In the genomic region with DNA sequence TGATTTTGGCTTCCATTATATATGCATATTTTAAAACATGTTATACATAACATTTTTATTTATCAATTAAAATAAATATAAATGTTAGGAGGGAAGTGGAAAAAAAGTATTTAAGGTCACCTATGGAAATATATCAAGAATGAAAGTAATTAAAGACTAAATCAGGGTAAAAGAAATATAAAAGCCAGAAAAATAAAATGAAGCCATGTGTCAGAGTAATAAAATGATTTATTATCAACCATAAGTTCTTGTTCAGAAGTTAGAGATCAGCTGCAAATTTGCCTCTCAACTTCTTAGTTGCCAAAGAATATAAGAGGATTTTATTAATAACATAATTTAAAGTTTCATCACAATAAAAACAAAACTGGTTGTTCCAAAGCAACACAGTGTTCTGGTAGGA, we compare ENCODE assay signal across 26 cellular contexts.
DNase-seq lines count a peak whose midpoint lies in the region; ATAC-seq, FAIRE-seq and TF ChIP-seq lines count a peak whose summit lies in the region.
"Had no signal": no experiment of that assay in that cellular context is flagged by ENCODE, and none has a peak within 500 bp of the region (broad histone marks: within the 10 kb centered on the region; RNA-seq: fewer than 3 reads in every experiment).

No MANE protein-coding gene starts in this region.

- H3F3A ChIP-seq in GM23338 (replicated peaks; ENCODE audit: low read depth) (no peaks in the 10 kb centered on the region), neural progenitor cell (ENCODE audit: low read depth) (no peaks in the 10 kb centered on the region)

- 0 out of 2 replicates have a peak overlapping the region, but pooled peaks have one; percentile 71 for H3K27ac Mint-ChIP-seq in GM23338
- H3K27ac Mint-ChIP-seq in neural progenitor cell, result no peak overlapping the region
- H3K27ac Mint-ChIP-seq in activated naive CD8-positive, alpha-beta T cell treated with anti-CD3 and anti-CD28 coated beads, Interleukin-2, amount 50 U/mL, for 24 hours, result no peak overlapping the region
- H3K27ac Mint-ChIP-seq: B cell; CD8-positive, alpha-beta T cell; H9 had no signal

- H3K9ac ChIP-seq in K562 (ENCODE audit: insufficient read depth in 1 of 2, low read depth in 2 of 2, low read length in 2 of 2) (no peak overlapping the region; a peak in 1 of 4 replicates), neural progenitor cell (no peak overlapping the region)

- H3K27me3 ChIP-seq in GM23338 (ENCODE audit: insufficient read depth) (no peaks in the 10 kb centered on the region), K562 (ENCODE audit: control insufficient read depth in 2 of 2, insufficient read depth in 2 of 2, low read length in 2 of 2) (no peaks in the 10 kb centered on the region), sigmoid colon (no peaks in the 10 kb centered on the region), neural progenitor cell (no peaks in the 10 kb centered on the region)
- H3K27me3 ChIP-seq: SJSA1 had no signal

- H3K9me3 Mint-ChIP-seq in GM23338 (no peaks in the 10 kb centered on the region), neural progenitor cell (no peaks in the 10 kb centered on the region)
- H3K9me3 Mint-ChIP-seq in activated naive CD8-positive, alpha-beta T cell treated with anti-CD3 and anti-CD28 coated beads, Interleukin-2, amount 50 U/mL, for 24 hours, result no peaks in the 10 kb centered on the region
- H3K9me3 Mint-ChIP-seq: CD8-positive, alpha-beta T cell; H9 had no signal

- DNase-seq in GM23338 (ENCODE audit: low spot score) (no peak), K562 (ENCODE audit: extremely low read depth in 1 of 4, low spot score in 3 of 4) (no peak), sigmoid colon (no peak), neural progenitor cell (ENCODE audit: low spot score) (no peak), SKM-1 (lab: John Stamatoyannopoulos, UW; ENCODE audit: unreplicated experiment) (no peak), GF-D8 (lab: John Stamatoyannopoulos, UW) (no peak)
- DNase-seq in activated naive CD8-positive, alpha-beta T cell treated with anti-CD3 and anti-CD28 coated beads, Interleukin-2, amount 50 U/mL, for 24 hours, result no peak
- DNase-seq: Caco-2; CD8-positive, alpha-beta T cell; GDM1; H9; KBM-7; MV-4-11; NCI-H146; NCI-H2029; NCI-H446; NCI-H524 treated with DMSO at 0.1 percent for 48 hours; NCI-H82; NK-92 treated with Interleukin-12 subunit alpha and Interleukin-12 subunit beta, amount 100 ng/mL, for 24 hours; PC-3 had no signal

- TF ChIP-seq POLR2A in K562 (conservative IDR thresholded peaks at IDR 0.05), result no peak
- no peak for TF ChIP-seq POLR2A in sigmoid colon (IDR thresholded peaks at IDR 0.05)

- FAIRE-seq in G401.6 (lab: Jason Lieb, UNC) (peak; percentile 6), K562 (lab: Jason Lieb, UNC) (no peak)
- FAIRE-seq: GM12891, HepG2 had no signal

- TF ChIP-seq EP300 in K562 (IDR thresholded peaks at IDR 0.05; ENCODE audit: low read length), result no peak
- no peak for TF ChIP-seq EP300 in sigmoid colon (IDR thresholded peaks at IDR 0.05)

- no peaks in the 10 kb centered on the region for H3K36me3 ChIP-seq in GM23338 (ENCODE audit: insufficient read depth)
- no peaks in the 10 kb centered on the region for H3K36me3 ChIP-seq in K562 (ENCODE audit: control insufficient read depth, insufficient read depth, low read length)
- H3K36me3 ChIP-seq in sigmoid colon, result no peaks in the 10 kb centered on the region
- no peaks in the 10 kb centered on the region for H3K36me3 ChIP-seq in neural progenitor cell

- H2AFZ ChIP-seq in GM23338 (no peak overlapping the region), K562 (ENCODE audit: low read depth, low read length) (no peak overlapping the region; the same call in 1 of the 2 replicates), neural progenitor cell (replicated peaks) (no peak overlapping the region)

- BruUV-seq in K562 (replicated peaks; lab: Mats Ljungman, UMichigan), result no TSS peak

- H3K36me3 Mint-ChIP-seq in GM23338 (ENCODE audit: low read depth), result no peaks in the 10 kb centered on the region
- no peaks in the 10 kb centered on the region for H3K36me3 Mint-ChIP-seq in neural progenitor cell
- H3K36me3 Mint-ChIP-seq in activated naive CD8-positive, alpha-beta T cell treated with anti-CD3 and anti-CD28 coated beads, Interleukin-2, amount 50 U/mL, for 24 hours (ENCODE audit: low read depth), result peaks cover 6% of the 10 kb centered on the region

- no peaks in the 10 kb centered on the region for H3K9me2 ChIP-seq in GM23338 (ENCODE audit: insufficient read depth)

- peaks cover 1% of the 10 kb centered on the region for H3K27me3 Mint-ChIP-seq in GM23338 (ENCODE audit: insufficient read depth, low read depth, poor library complexity)
- no peaks in the 10 kb centered on the region for H3K27me3 Mint-ChIP-seq in neural progenitor cell (ENCODE audit: insufficient read depth, low read depth)
- no peaks in the 10 kb centered on the region for H3K27me3 Mint-ChIP-seq in activated naive CD8-positive, alpha-beta T cell treated with anti-CD3 and anti-CD28 coated beads, Interleukin-2, amount 50 U/mL, for 24 hours
- H3K27me3 Mint-ChIP-seq: B cell had no signal

- no peak for ATAC-seq in GM23338
- ATAC-seq in K562, result no peak
- ATAC-seq in activated naive CD8-positive, alpha-beta T cell treated with anti-CD3 and anti-CD28 coated beads, Interleukin-2, amount 50 U/mL, for 24 hours, result no peak
- ATAC-seq: CD8-positive, alpha-beta T cell; HepG2 had no signal

- no peaks in the 10 kb centered on the region for H3K79me2 ChIP-seq in GM23338 (replicated peaks; ENCODE audit: insufficient read depth)
- H3K79me2 ChIP-seq in K562 (ENCODE audit: control insufficient read depth, insufficient read depth, low read length), result no peaks in the 10 kb centered on the region
- H3K79me2 ChIP-seq in neural progenitor cell (ENCODE audit: low read depth), result no peaks in the 10 kb centered on the region

- CTCF ChIA-PET in K562 (lab: Yijun Ruan, JAX; ENCODE audit: low intra/inter-chr PET ratio), result no interaction called here

- no peaks in the 10 kb centered on the region for H4K20me1 ChIP-seq in GM23338 (replicated peaks; ENCODE audit: insufficient read depth)
- no peaks in the 10 kb centered on the region for H4K20me1 ChIP-seq in K562 (replicated peaks; ENCODE audit: control insufficient read depth, insufficient read depth, low read length)
- no peaks in the 10 kb centered on the region for H4K20me1 ChIP-seq in neural progenitor cell (ENCODE audit: low read depth)

- H3K4me3 Mint-ChIP-seq in GM23338 (no peak overlapping the region), neural progenitor cell (no peak overlapping the region)
- H3K4me3 Mint-ChIP-seq in activated naive CD8-positive, alpha-beta T cell treated with anti-CD3 and anti-CD28 coated beads, Interleukin-2, amount 50 U/mL, for 24 hours, result no peak overlapping the region
- H3K4me3 Mint-ChIP-seq: B cell; CD8-positive, alpha-beta T cell; H9 had no signal

- H3K4me1 ChIP-seq in GM23338 (ENCODE audit: insufficient read depth), result peaks cover 13% of the 10 kb centered on the region; the same call in 1 of the 2 replicates
- H3K4me1 ChIP-seq in K562 (replicated peaks in 1 of 2; ENCODE audit: control insufficient read depth in 2 of 2, insufficient read depth in 2 of 2, low read length in 2 of 2), result peaks cover 0 to 28% of the 10 kb centered on the region in 2 experiments; a peak in 3 of 5 replicates
- H3K4me1 ChIP-seq in sigmoid colon, result peaks cover 0 to 47% (median 31%) of the 10 kb centered on the region in 4 donors
- no peaks in the 10 kb centered on the region for H3K4me1 ChIP-seq in neural progenitor cell

- no peak for TF ChIP-seq CTCF in GM23338 (conservative IDR thresholded peaks at IDR 0.05; ENCODE audit: low read depth in 2 of 2)
- no peak for TF ChIP-seq CTCF in K562 (IDR thresholded peaks at IDR 0.05 in 2 of 3, conservative IDR thresholded peaks at IDR 0.05 in 1 of 3; ENCODE audit: insufficient read depth in 2 of 3, low read depth in 1 of 3, low read length in 3 of 3)
- no peak for TF ChIP-seq CTCF in sigmoid colon (IDR thresholded peaks at IDR 0.05)
- TF ChIP-seq CTCF in neural progenitor cell (IDR thresholded peaks at IDR 0.05), result no peak

- H3K27ac ChIP-seq in GM23338 (ENCODE audit: low read depth), result no peak overlapping the region
- H3K27ac ChIP-seq in K562 (ENCODE audit: extremely low read depth, low read depth, low read length), result peak overlapping the region; percentile 80; the same call in 2 of the 3 replicates
- peak overlapping the region in 3 of 4 donors; percentile 42 to 70 (median 56) for H3K27ac ChIP-seq in sigmoid colon
- H3K27ac ChIP-seq in neural progenitor cell, result no peak overlapping the region
- H3K27ac ChIP-seq: C4-2B had no signal

- peaks cover 26% of the 10 kb centered on the region for H3K4me1 Mint-ChIP-seq in GM23338
- no peaks in the 10 kb centered on the region for H3K4me1 Mint-ChIP-seq in neural progenitor cell
- peaks cover 3% of the 10 kb centered on the region for H3K4me1 Mint-ChIP-seq in activated naive CD8-positive, alpha-beta T cell treated with anti-CD3 and anti-CD28 coated beads, Interleukin-2, amount 50 U/mL, for 24 hours
- H3K4me1 Mint-ChIP-seq: B cell had no signal

- H3K4me3 ChIP-seq in GM23338 (no peak overlapping the region), K562 (no peak overlapping the region), sigmoid colon (no peak overlapping the region), neural progenitor cell (no peak overlapping the region)
- H3K4me3 ChIP-seq: SJSA1 had no signal

- no peaks in the 10 kb centered on the region for H3K9me3 ChIP-seq in K562 (replicated peaks; ENCODE audit: control insufficient read depth, insufficient read depth, low read depth, low read length)
- no peaks in the 10 kb centered on the region for H3K9me3 ChIP-seq in sigmoid colon
- no peaks in the 10 kb centered on the region for H3K9me3 ChIP-seq in neural progenitor cell (ENCODE audit: low read depth)
- H3K9me3 ChIP-seq: Caco-2, SJSA1 had no signal

- in situ Hi-C loops in K562 (cut with MboI), result no loop called here

- POLR2A ChIA-PET in K562 (lab: Yijun Ruan, JAX), result interaction anchor here (1.1 to 1.8 kb wide), 5 partner anchors 8 to 22 kb away, joined by 3 to 9 read pairs (median 3); no protein-coding TSS in a partner anchor

- no peak for TF ChIP-seq RAD21 in K562 (CRISPR knock-in tag; conservative IDR thresholded peaks at IDR 0.05 in 1 of 2, IDR thresholded peaks at IDR 0.05 in 1 of 2)

- H3K4me2 ChIP-seq in GM23338 (no peak overlapping the region), K562 (ENCODE audit: insufficient read depth, low read length) (no peak overlapping the region), neural progenitor cell (no peak overlapping the region)

- intact Hi-C loops in K562 (cut with micrococcal nuclease), result loop anchor here (5.0 kb wide), 2 partner anchors 66 to 121 kb away; a partner anchor contains a TSS
- intact Hi-C loops in sigmoid colon (cut with DNase I), result no loop called here

- H3K9me1 ChIP-seq in K562 (ENCODE audit: control insufficient read depth, insufficient read depth, low read length), result no peaks in the 10 kb centered on the region

TF ChIP-seq in GM23338, 12 proteins besides CTCF, POLR2A, EP300 and RAD21 (continues in another document):
- no peak for TF ChIP-seq NANOG (IDR thresholded peaks at IDR 0.05; ENCODE audit: borderline replicate concordance)

TF ChIP-seq in K562, 482 proteins besides CTCF, POLR2A, EP300 and RAD21 (continues in another document):
- TF ChIP-seq SNRNP70 (optimal IDR thresholded peaks at IDR 0.05; ENCODE audit: low read depth, low read length), result no peak

Comparison
In these comparisons a context has a peak if more than half of its experiments do, and no peak if none do; other contexts are left out.
1. H3K27ac ChIP-seq: peak in K562 (single experiment) and sigmoid colon (3 of 4); none in GM23338 (single experiment) and neural progenitor cell (single experiment).